Comparison of ENCODE assay signal across 11 cellular contexts in the genomic region with DNA sequence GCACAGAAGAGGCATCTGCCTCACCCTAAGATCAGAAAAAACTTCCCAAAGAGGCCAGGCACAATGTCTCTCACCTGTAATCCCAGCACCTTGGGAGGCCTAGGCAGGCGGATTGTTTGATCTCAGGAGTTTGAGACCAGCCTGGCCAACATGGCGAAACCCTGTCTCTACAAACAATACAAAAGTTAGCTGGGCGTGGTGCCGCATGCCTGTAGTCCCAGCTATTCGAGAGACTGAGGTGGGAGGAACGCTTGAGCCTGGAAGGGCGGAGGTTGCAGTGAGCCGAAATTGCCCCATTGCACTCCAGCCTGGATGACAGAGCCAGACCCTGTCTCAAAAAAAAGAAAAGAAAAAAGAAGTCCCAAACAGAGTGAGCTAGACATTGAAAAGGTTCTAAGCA. TPM values are rescaled to one million over a fixed set of nuclear protein-coding genes. Genes with fewer than 3 reads are reported as not detected.
DNase-seq lines count a peak whose midpoint lies in the region; ATAC-seq, FAIRE-seq and TF ChIP-seq lines count a peak whose summit lies in the region.
"Had no signal": no experiment of that assay in that cellular context is flagged by ENCODE, and none has a peak within 500 bp of the region (broad histone marks: within the 10 kb centered on the region; RNA-seq: fewer than 3 reads in every experiment).

No MANE protein-coding gene starts in this region.

- H3K4me1 Mint-ChIP-seq in activated T-cell treated with anti-CD3 and anti-CD28 coated beads, Interleukin-2, amount 50 U/mL, for 24 hours (ENCODE audit: low read depth): peaks cover 78% of the 10 kb centered on the region
- peaks cover 78 to 89% (median 83%) of the 10 kb centered on the region in 3 donors for H3K4me1 Mint-ChIP-seq in T-cell
- H3K4me1 Mint-ChIP-seq in stimulated activated naive B cell treated with anti-CD40 and anti-IgM and Interleukin-4, amounts not matched to agents 10 μg/mL and 1 μg/mL and 100 μg/mL, for 72 hours: peaks cover 45 to 73% of the 10 kb centered on the region in 2 donors

- H3K27me3 Mint-ChIP-seq in activated T-cell treated with anti-CD3 and anti-CD28 coated beads, Interleukin-2, amount 50 U/mL, for 24 hours: no peaks in the 10 kb centered on the region
- no peaks in the 10 kb centered on the region for H3K27me3 Mint-ChIP-seq in T-cell
- H3K27me3 Mint-ChIP-seq in stimulated activated naive B cell treated with anti-CD40 and anti-IgM and Interleukin-4, amounts not matched to agents 10 μg/mL and 1 μg/mL and 100 μg/mL, for 72 hours: no peaks in the 10 kb centered on the region

- H3K36me3 Mint-ChIP-seq in activated T-cell treated with anti-CD3 and anti-CD28 coated beads, Interleukin-2, amount 50 U/mL, for 24 hours (ENCODE audit: low read depth): peaks cover 47% of the 10 kb centered on the region
- peaks cover 6% of the 10 kb centered on the region for H3K36me3 Mint-ChIP-seq in T-cell
- H3K36me3 Mint-ChIP-seq in stimulated activated naive B cell treated with anti-CD40 and anti-IgM and Interleukin-4, amounts not matched to agents 10 μg/mL and 1 μg/mL and 100 μg/mL, for 72 hours: peaks cover 14 to 19% of the 10 kb centered on the region in 2 donors

- DNase-seq in activated T-cell treated with anti-CD3 and anti-CD28 coated beads, Interleukin-2, amount 50 U/mL, for 24 hours: no peak
- DNase-seq in activated T-cell treated with anti-CD3 and anti-CD28 coated beads, Interleukin-2, amount 50 U/mL, for 1 hour: no peak
- no peak for DNase-seq in T-cell
- DNase-seq in epithelial cell of prostate (ENCODE audit: low read depth, low spot score): no peak
- DNase-seq in stimulated activated naive B cell treated with anti-CD40 and anti-IgM and Interleukin-4, amounts not matched to agents 10 μg/mL and 1 μg/mL and 100 μg/mL, for 72 hours: no peak
- DNase-seq in GM12891 (ENCODE audit: insufficient read length, low spot score): no peak
- no peak for DNase-seq in stimulated activated CD4-positive, alpha-beta T cell treated with anti-CD3 and anti-CD28 coated beads, Interleukin-12 subunit alpha, Interleukin-12 subunit beta, amount 100 ng/mL, for 4 hours
- DNase-seq: erythroblast, NCI-H2081, sigmoid colon had no signal

- H3K27ac ChIP-seq in epithelial cell of prostate: peak overlapping the region; percentile 37
- H3K27ac ChIP-seq: sigmoid colon had no signal

- no peak for TF ChIP-seq POLR2A in GM12891 (IDR thresholded peaks at IDR 0.05; ENCODE audit: low read depth, low read length)

- H3K9me3 Mint-ChIP-seq in activated T-cell treated with anti-CD3 and anti-CD28 coated beads, Interleukin-2, amount 50 U/mL, for 24 hours: no peaks in the 10 kb centered on the region
- no peaks in the 10 kb centered on the region for H3K9me3 Mint-ChIP-seq in T-cell
- H3K9me3 Mint-ChIP-seq in stimulated activated naive B cell treated with anti-CD40 and anti-IgM and Interleukin-4, amounts not matched to agents 10 μg/mL and 1 μg/mL and 100 μg/mL, for 72 hours: no peaks in the 10 kb centered on the region

- H3K4me3 Mint-ChIP-seq in activated T-cell treated with anti-CD3 and anti-CD28 coated beads, Interleukin-2, amount 50 U/mL, for 24 hours: peak overlapping the region; percentile 98
- peak overlapping the region; percentile 21 to 49 (median 39) for H3K4me3 Mint-ChIP-seq in T-cell
- peak overlapping the region; percentile 39 to 47 for H3K4me3 Mint-ChIP-seq in stimulated activated naive B cell treated with anti-CD40 and anti-IgM and Interleukin-4, amounts not matched to agents 10 μg/mL and 1 μg/mL and 100 μg/mL, for 72 hours

- CTCF ChIA-PET in T-cell (lab: Charles Lee): interaction anchor here (0.6 to 3.7 kb wide), 13 partner anchors 10 to 930 kb away, joined by 3 to 22 read pairs (median 3); no protein-coding TSS in a partner anchor

- no peak for FAIRE-seq in GM12891 (lab: Jason Lieb, UNC)

- peak overlapping the region; percentile 96 for H3K27ac Mint-ChIP-seq in activated T-cell treated with anti-CD3 and anti-CD28 coated beads, Interleukin-2, amount 50 U/mL, for 24 hours
- peak overlapping the region; percentile 76 to 80 for H3K27ac Mint-ChIP-seq in T-cell
- peak overlapping the region; percentile 86 for H3K27ac Mint-ChIP-seq in stimulated activated naive B cell treated with anti-CD40 and anti-IgM and Interleukin-4, amounts not matched to agents 10 μg/mL and 1 μg/mL and 100 μg/mL, for 72 hours

- POLR2A ChIA-PET in T-cell (lab: Charles Lee): interaction anchor here (0.6 to 1.6 kb wide), 5 partner anchors 8 to 80 kb away, joined by 3 to 7 read pairs (median 4); no protein-coding TSS in a partner anchor

- ATAC-seq in T-cell (replicated peaks in 1 of 4): no peak
- ATAC-seq in stimulated activated naive B cell treated with anti-CD40 and anti-IgM and Interleukin-4, amounts not matched to agents 10 μg/mL and 1 μg/mL and 100 μg/mL, for 72 hours (replicated peaks): no peak
- no peak for ATAC-seq in HG03139 (IDR thresholded peaks at IDR 0.05; ENCODE audit: unreplicated experiment)

TF ChIP-seq in GM12891, 5 proteins besides CTCF, POLR2A, EP300 and RAD21:
- TF ChIP-seq TAF1 (IDR thresholded peaks at IDR 0.05; ENCODE audit: low read depth, low read length) (no peak), SPI1 (IDR thresholded peaks at IDR 0.05; ENCODE audit: low read depth, low read length) (no peak), POU2F2 (IDR thresholded peaks at IDR 0.05; ENCODE audit: low read depth, low read length) (no peak), PAX5 (IDR thresholded peaks at IDR 0.05; ENCODE audit: insufficient read depth, low read length, severe bottlenecking) (no peak), POLR2AphosphoS5 (IDR thresholded peaks at IDR 0.05; ENCODE audit: low read depth, low read length) (no peak)

RNA-seq across cellular contexts. Expression of a gene that starts 4.5 kb away (rescaled TPM):
- total RNA-seq in T-cell: 100 to 1,000 TPM in 2 of 5 donors, 10 to 100 TPM in 3; 69.2 to 130 (median 72.4) TPM
- 33.1 TPM for polyA plus RNA-seq in GM12891 (2012; ENCODE audit: low read depth, missing spikeins)

RNA-seq across cellular contexts. Expression of a gene that starts 5.4 kb away (rescaled TPM):
- 10 to 100 TPM; 48.0 to 71.9 (median 51.2) TPM for total RNA-seq in T-cell
- 7.4 TPM for polyA plus RNA-seq in GM12891 (2012; ENCODE audit: low read depth, missing spikeins)

RNA-seq across cellular contexts. Expression of a gene that starts 31.5 kb away (rescaled TPM):
- 1 to 10 TPM; 1.2 to 2.7 (median 2.1) TPM for total RNA-seq in T-cell
- polyA plus RNA-seq in GM12891 (2012; ENCODE audit: low read depth, missing spikeins): 0.27 TPM

RNA-seq across cellular contexts. Expression of a gene that starts 40.7 kb away (rescaled TPM):
- not detected for total RNA-seq in T-cell
- 0.12 TPM for polyA plus RNA-seq in GM12891 (2012; ENCODE audit: low read depth, missing spikeins)

RNA-seq across cellular contexts. Expression of a gene that starts 43.7 kb away (rescaled TPM):
- total RNA-seq in T-cell: 1 to 10 TPM in 1 of 5 donors, under 1 TPM in 4; 0.26 to 2.0 (median 0.55) TPM
- polyA plus RNA-seq in GM12891 (2012; ENCODE audit: low read depth, missing spikeins): 2.3 TPM

Comparison
In these comparisons a context has a peak if more than half of its experiments do, and no peak if none do; other contexts are left out.
1. H3K4me3 Mint-ChIP-seq: peak in every context shown above with its lines; median percentile 98 in activated T-cell treated with anti-CD3 and anti-CD28 coated beads, Interleukin-2, amount 50 U/mL, for 24 hours; 43 in stimulated activated naive B cell treated with anti-CD40 and anti-IgM and Interleukin-4, amounts not matched to agents 10 μg/mL and 1 μg/mL and 100 μg/mL, for 72 hours; 39 in T-cell.